10 cellular contexts compared by ENCODE assay signal in genomic region chr2:222943820-222944219, GRCh38.
DNase-seq lines count a peak whose midpoint lies in the region; ATAC-seq, FAIRE-seq and TF ChIP-seq lines count a peak whose summit lies in the region.
"Had no signal": no experiment of that assay in that cellular context is flagged by ENCODE, and none has a peak within 500 bp of the region (broad histone marks: within the 10 kb centered on the region; RNA-seq: fewer than 3 reads in every experiment).

No MANE protein-coding gene starts in this region.

- H3K27me3 ChIP-seq in left lung = no peaks in the 10 kb centered on the region

- intact Hi-C loops in left lung (cut with DNase I) = no loop called here

- DNase-seq in GM18507 (ENCODE audit: extremely low spot score, insufficient read length, low read depth) (no peak), left lung (no peak), SHP77 treated with DMSO at 0.1 percent for 48 hours (lab: John Stamatoyannopoulos, UW) (no peak), T-helper 1 cell (no peak), GM13977 (ENCODE audit: low spot score) (no peak), NCI-H187 (lab: John Stamatoyannopoulos, UW) (no peak)
- DNase-seq: activated CD4-positive, alpha-beta T cell treated with anti-CD3 and anti-CD28 coated beads for 1 hour; NCI-H526 treated with DMSO at 0.1 percent for 48 hours had no signal

- H3K4me1 ChIP-seq in left lung = peaks cover 0 to 9% of the 10 kb centered on the region in 2 donors

- peak overlapping the region; percentile 7 to 33 for H3K27ac ChIP-seq in left lung

- peak; percentile 75 for ATAC-seq in GM21619 (IDR thresholded peaks at IDR 0.05; ENCODE audit: unreplicated experiment)
- peak; percentile 44 for ATAC-seq in HG03469 (IDR thresholded peaks at IDR 0.05; ENCODE audit: unreplicated experiment)
- ATAC-seq in left lung = peak; percentile 35

- in situ Hi-C loops in GM13977 (cut with MboI; ENCODE audit: low pct_unique_long_range_greater_than_20kb, low sequenced_read_pairs, unreplicated experiment) = no loop called here

- no peak for TF ChIP-seq CTCF in left lung (IDR thresholded peaks at IDR 0.05)
- TF ChIP-seq CTCF in GM13977 (IDR thresholded peaks at IDR 0.05; ENCODE audit: extremely low read depth, insufficient read depth, missing control alignments) = no peak

- H3K9me3 ChIP-seq in left lung = peaks cover 0 to under 1% of the 10 kb centered on the region in 2 donors

- H3K4me3 ChIP-seq in left lung = no peak overlapping the region

- peaks cover 5 to 19% of the 10 kb centered on the region in 2 donors for H3K36me3 ChIP-seq in left lung

- FAIRE-seq in GM18507 (lab: Jason Lieb, UNC) = peak; percentile 56
